In the genomic region with DNA sequence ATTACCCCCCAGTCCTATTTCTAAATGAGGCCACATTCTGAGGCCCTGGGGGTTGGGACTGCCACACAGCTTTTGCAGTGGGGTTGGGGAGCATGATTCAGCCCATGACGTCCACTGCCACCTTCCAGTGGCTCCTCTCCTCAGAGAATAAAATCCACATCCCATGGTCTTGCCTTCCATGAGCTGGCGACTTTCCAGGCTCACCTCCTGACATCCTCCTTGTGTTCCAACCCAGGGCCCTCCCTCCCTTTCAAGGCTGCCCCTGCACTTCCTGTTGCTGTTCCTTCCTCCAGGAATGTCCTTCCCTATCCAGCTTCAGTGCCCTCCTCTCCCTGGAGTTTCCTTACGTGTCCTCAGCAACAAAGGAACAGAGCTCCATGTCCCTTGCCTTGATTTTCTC, we compare ENCODE assay signal across 21 cellular contexts.
DNase-seq lines count a peak whose midpoint lies in the region; ATAC-seq and TF ChIP-seq lines count a peak whose summit lies in the region.
"Had no signal": no experiment of that assay in that cellular context is flagged by ENCODE, and none has a peak within 500 bp of the region (broad histone marks: within the 10 kb centered on the region; RNA-seq: fewer than 3 reads in every experiment).

No MANE protein-coding gene starts in this region.

- H3K36me3 ChIP-seq in left ventricle myocardium inferior (no peaks in the 10 kb centered on the region), body of pancreas (replicated peaks in 1 of 2; ENCODE audit: insufficient read depth in 1 of 2, low read depth in 2 of 2) (no peaks in the 10 kb centered on the region), transverse colon (no peaks in the 10 kb centered on the region), breast epithelium (no peaks in the 10 kb centered on the region)
- H3K36me3 ChIP-seq: HAP-1, lower lobe of right lung had no signal

- no peaks in the 10 kb centered on the region for H3K27me3 Mint-ChIP-seq in mesothelial cell of epicardium (ENCODE audit: low read depth)
- H3K27me3 Mint-ChIP-seq: activated CD4-positive, alpha-beta T cell treated with anti-CD3 and anti-CD28 coated beads, Interleukin-2, amount 10 ng/mL, durations not matched to agents 24 days and 14 days had no signal

- no peak for DNase-seq in Right ventricle myocardium superior
- no peak for DNase-seq in left ventricle myocardium inferior
- peak in 2 of 4 donors; percentile 35 to 41 for DNase-seq in body of pancreas
- DNase-seq in mesothelial cell of epicardium (ENCODE audit: low spot score in 2 of 2, unreplicated experiment in 2 of 2), result no peak
- no peak for DNase-seq in transverse colon
- no peak for DNase-seq in breast epithelium (ENCODE audit: low spot score in 2 of 2)
- DNase-seq in HEK293T (ENCODE audit: extremely low spot score), result no peak
- no peak for DNase-seq in stimulated activated naive CD4-positive, alpha-beta T cell treated with Interleukin-2 at 50 U/mL for 16 hours (lab: John Stamatoyannopoulos, UW)
- DNase-seq: activated CD4-positive, alpha-beta T cell treated with anti-CD3 and anti-CD28 coated beads, Interleukin-2, amount 10 ng/mL, durations not matched to agents 24 days and 14 days; activated T-cell treated with anti-CD3 and anti-CD28 coated beads, Interleukin-2, amount 50 U/mL, for 48 hours; amniotic stem cell; DMS79 treated with DMSO at 0.1 percent for 48 hours; hypothalamus; KG1; lower lobe of right lung; NCI-H1105 treated with DMSO at 0.1 percent for 48 hours; NCI-H748 treated with DMSO at 0.1 percent for 48 hours; RPMI8226; stimulated activated CD4-positive, alpha-beta T cell treated with anti-CD3 and anti-CD28 coated beads, Interleukin-15, amount 100 ng/mL, for 24 hours had no signal

- peaks cover 56% of the 10 kb centered on the region for H3K4me1 Mint-ChIP-seq in mesothelial cell of epicardium

- in situ Hi-C loops in transverse colon (cut with MboI; ENCODE audit: low pct_ligation_motif_present in 1 of 4, low pct_unique_long_range_greater_than_20kb in 1 of 4, low sequenced_read_pairs in 3 of 4), result no loop called here

- no peaks in the 10 kb centered on the region for H3K27me3 ChIP-seq in left ventricle myocardium inferior (ENCODE audit: low read depth)
- no peaks in the 10 kb centered on the region for H3K27me3 ChIP-seq in body of pancreas
- H3K27me3 ChIP-seq in transverse colon, result no peaks in the 10 kb centered on the region
- H3K27me3 ChIP-seq in breast epithelium, result no peaks in the 10 kb centered on the region

- TF ChIP-seq EP300 in transverse colon (IDR thresholded peaks at IDR 0.05; ENCODE audit: low read depth), result no peak

- ATAC-seq in Right ventricle myocardium superior (ENCODE audit: poor library complexity), result peak; percentile 7
- no peak for ATAC-seq in body of pancreas
- ATAC-seq: esophagus mucosa, lower lobe of right lung had no signal

- no peak overlapping the region for H3K4me3 ChIP-seq in left ventricle myocardium inferior
- no peak overlapping the region for H3K4me3 ChIP-seq in body of pancreas
- no peak overlapping the region for H3K4me3 ChIP-seq in transverse colon
- no peak overlapping the region for H3K4me3 ChIP-seq in breast epithelium
- H3K4me3 ChIP-seq: HAP-1, lower lobe of right lung had no signal

- no peaks in the 10 kb centered on the region for H3K9me3 Mint-ChIP-seq in mesothelial cell of epicardium
- H3K9me3 Mint-ChIP-seq: activated CD4-positive, alpha-beta T cell treated with anti-CD3 and anti-CD28 coated beads, Interleukin-2, amount 10 ng/mL, durations not matched to agents 24 days and 14 days had no signal

- no peaks in the 10 kb centered on the region for H3K36me3 Mint-ChIP-seq in mesothelial cell of epicardium

- H3K4me1 ChIP-seq in left ventricle myocardium inferior, result peaks cover 56% of the 10 kb centered on the region
- peaks cover 70% of the 10 kb centered on the region for H3K4me1 ChIP-seq in body of pancreas
- H3K4me1 ChIP-seq in transverse colon, result peaks cover 0 to 63% (median 47%) of the 10 kb centered on the region in 4 donors
- peaks cover 0 to 7% of the 10 kb centered on the region in 2 donors for H3K4me1 ChIP-seq in breast epithelium
- H3K4me1 ChIP-seq: HAP-1 had no signal

- intact Hi-C loops in Right ventricle myocardium superior (cut with DNase I), result no loop called here
- intact Hi-C loops in left ventricle myocardium inferior (cut with micrococcal nuclease), result no loop called here
- intact Hi-C loops in body of pancreas (cut with DNase I), result no loop called here
- intact Hi-C loops in transverse colon (cut with DNase I; ENCODE audit: low total_unique reads), result no loop called here
- intact Hi-C loops in breast epithelium (cut with DNase I; ENCODE audit: low total_unique reads), result no loop called here

- TF ChIP-seq POLR2A in body of pancreas (IDR thresholded peaks at IDR 0.05) (no peak), transverse colon (IDR thresholded peaks at IDR 0.05) (no peak), breast epithelium (IDR thresholded peaks at IDR 0.05) (no peak)

- H3K4me3 Mint-ChIP-seq in mesothelial cell of epicardium, result no peak overlapping the region
- H3K4me3 Mint-ChIP-seq: activated CD4-positive, alpha-beta T cell treated with anti-CD3 and anti-CD28 coated beads, Interleukin-2, amount 10 ng/mL, durations not matched to agents 24 days and 14 days had no signal

- peak overlapping the region; percentile 47 for H3K27ac Mint-ChIP-seq in mesothelial cell of epicardium
- H3K27ac Mint-ChIP-seq: activated CD4-positive, alpha-beta T cell treated with anti-CD3 and anti-CD28 coated beads, Interleukin-2, amount 10 ng/mL, durations not matched to agents 24 days and 14 days had no signal

- no peaks in the 10 kb centered on the region for H3K9me3 ChIP-seq in left ventricle myocardium inferior (replicated peaks)
- H3K9me3 ChIP-seq in body of pancreas, result no peaks in the 10 kb centered on the region
- H3K9me3 ChIP-seq in transverse colon, result no peaks in the 10 kb centered on the region
- H3K9me3 ChIP-seq in breast epithelium, result no peaks in the 10 kb centered on the region
- H3K9me3 ChIP-seq: HAP-1, lower lobe of right lung had no signal

- H3K27ac ChIP-seq in left ventricle myocardium inferior (replicated peaks), result no peak overlapping the region
- peak overlapping the region in 3 of 4 donors; percentile 68 to 69 (median 68) for H3K27ac ChIP-seq in body of pancreas
- H3K27ac ChIP-seq in transverse colon, result peak overlapping the region in 3 of 4 donors; percentile 47 to 76 (median 64)
- H3K27ac ChIP-seq in breast epithelium, result peak overlapping the region in 1 of 2 donors; percentile 9
- H3K27ac ChIP-seq: lower lobe of right lung had no signal

- no peak for TF ChIP-seq CTCF in left ventricle myocardium inferior (IDR thresholded peaks at IDR 0.05; ENCODE audit: borderline replicate concordance)
- no peak for TF ChIP-seq CTCF in body of pancreas (IDR thresholded peaks at IDR 0.05)
- TF ChIP-seq CTCF in mesothelial cell of epicardium (IDR thresholded peaks at IDR 0.05; ENCODE audit: unreplicated experiment), result no peak
- TF ChIP-seq CTCF in transverse colon (IDR thresholded peaks at IDR 0.05), result no peak
- TF ChIP-seq CTCF in breast epithelium (IDR thresholded peaks at IDR 0.05), result no peak

- CTCF ChIA-PET in HEK293T (lab: Yijun Ruan, JAX), result no interaction called here

- POLR2A ChIA-PET in HEK293T (lab: Yijun Ruan, JAX), result no interaction called here

- WGBS in body of pancreas, 2 donors, result 72 to 87% methylated on average over 3 of the region's 3 CpGs
- WGBS in transverse colon (ENCODE audit: low coverage in 1 of 2), 2 donors, result 78 to 79% methylated on average over 2 to 3 of the region's 3 CpGs

TF ChIP-seq in HEK293T, 16 proteins besides CTCF, POLR2A, EP300 and RAD21:
- TF ChIP-seq SP1 (IDR thresholded peaks at IDR 0.05) (no peak), ZNF384 (IDR thresholded peaks at IDR 0.05) (no peak), BHLHE40 (IDR thresholded peaks at IDR 0.05; ENCODE audit: borderline replicate concordance) (no peak), LEF1 (IDR thresholded peaks at IDR 0.05; ENCODE audit: borderline replicate concordance) (no peak), SUZ12 (IDR thresholded peaks at IDR 0.05) (no peak), FOXM1 (IDR thresholded peaks at IDR 0.05; ENCODE audit: borderline replicate concordance) (no peak), ARNT (IDR thresholded peaks at IDR 0.05) (no peak), NFRKB (IDR thresholded peaks at IDR 0.05) (no peak), ELF4 (IDR thresholded peaks at IDR 0.05) (no peak), TARDBP (IDR thresholded peaks at IDR 0.05) (no peak), FOXA1 (IDR thresholded peaks at IDR 0.05) (no peak), L3MBTL2 (conservative IDR thresholded peaks at IDR 0.05) (no peak), CTBP1 (IDR thresholded peaks at IDR 0.05; ENCODE audit: borderline replicate concordance) (no peak), FOXK2 (IDR thresholded peaks at IDR 0.05) (no peak), HDGF (IDR thresholded peaks at IDR 0.05; ENCODE audit: borderline replicate concordance) (no peak)
- TF ChIP-seq, protein P1, sequence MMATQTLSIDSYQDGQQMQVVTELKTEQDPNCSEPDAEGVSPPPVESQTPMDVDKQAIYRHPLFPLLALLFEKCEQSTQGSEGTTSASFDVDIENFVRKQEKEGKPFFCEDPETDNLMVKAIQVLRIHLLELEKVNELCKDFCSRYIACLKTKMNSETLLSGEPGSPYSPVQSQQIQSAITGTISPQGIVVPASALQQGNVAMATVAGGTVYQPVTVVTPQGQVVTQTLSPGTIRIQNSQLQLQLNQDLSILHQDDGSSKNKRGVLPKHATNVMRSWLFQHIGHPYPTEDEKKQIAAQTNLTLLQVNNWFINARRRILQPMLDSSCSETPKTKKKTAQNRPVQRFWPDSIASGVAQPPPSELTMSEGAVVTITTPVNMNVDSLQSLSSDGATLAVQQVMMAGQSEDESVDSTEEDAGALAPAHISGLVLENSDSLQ (IDR thresholded peaks at IDR 0.05), result no peak
